In the genomic region with DNA sequence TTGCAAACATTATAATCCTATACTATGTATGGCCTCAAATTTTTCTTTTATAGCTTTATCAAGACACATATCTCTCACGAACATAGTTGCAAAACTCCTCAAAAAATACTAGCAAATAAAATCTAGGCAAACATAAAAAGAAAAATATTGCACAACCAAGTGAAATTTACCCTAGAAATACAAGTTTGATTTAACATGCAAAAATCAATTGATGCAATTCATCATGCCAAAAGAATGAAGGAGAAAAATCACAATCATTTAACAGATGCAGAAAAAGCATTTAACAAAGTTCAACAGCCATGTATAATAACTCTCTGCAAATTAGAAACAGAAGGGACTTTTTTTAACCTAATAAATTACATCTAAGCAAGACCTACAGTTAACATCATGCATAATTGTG, we compare ENCODE assay signal across 30 cellular contexts. TPM values are rescaled to one million over a fixed set of nuclear protein-coding genes. Genes with fewer than 3 reads are reported as not detected.
"Had no signal": no experiment of that assay in that cellular context is flagged by ENCODE, and none has a peak within 500 bp of the region (broad histone marks: within the 10 kb centered on the region; RNA-seq: fewer than 3 reads in every experiment).

No MANE protein-coding gene starts in this region.

- H3K27me3 ChIP-seq: esophagus squamous epithelium, tibial nerve, upper lobe of left lung had no signal

- H3K4me1 ChIP-seq: esophagus squamous epithelium, lower lobe of right lung, psoas muscle, tibial nerve, upper lobe of left lung had no signal

- H3K4me3 ChIP-seq: esophagus squamous epithelium, lower lobe of right lung, psoas muscle, thoracic aorta, tibial nerve, upper lobe of left lung had no signal

- FAIRE-seq: colon, endothelial cell of umbilical vein, frontal cortex, keratinocyte, urothelium cell line had no signal

- H3K27ac ChIP-seq: esophagus squamous epithelium, lower lobe of right lung, psoas muscle, thoracic aorta, tibial nerve, upper lobe of left lung had no signal

- H3K9me3 ChIP-seq: esophagus squamous epithelium, lower lobe of right lung had no signal

- DNase-seq: effector CD8-positive, alpha-beta T cell; endodermal cell; erythroblast; esophagus squamous epithelium; head of caudate nucleus; left ventricle myocardium superior; lower lobe of right lung; naive thymus-derived CD8-positive, alpha-beta T cell; nephron progenitor cell; nucleus accumbens; posterior cingulate gyrus; psoas muscle; right cardiac atrium; small intestine; stimulated activated CD4-positive, alpha-beta T cell treated with anti-CD3 and anti-CD28 coated beads, Interleukin-15, amount 100 ng/mL, for 24 hours; stimulated activated CD4-positive, alpha-beta T cell treated with anti-CD3 and anti-CD28 coated beads, Interleukin-2, amount 100 ng/mL, for 48 hours; stimulated activated naive B cell treated with anti-CD40 and anti-IgM and Interleukin-4, amounts not matched to agents 10 μg/mL and 1 μg/mL and 100 μg/mL, for 72 hours; upper lobe of left lung had no signal

- H3K36me3 ChIP-seq: esophagus squamous epithelium, lower lobe of right lung, thoracic aorta, tibial nerve, upper lobe of left lung had no signal

- ATAC-seq: left ventricle myocardium superior; lower lobe of right lung; naive thymus-derived CD8-positive, alpha-beta T cell; psoas muscle; right cardiac atrium; stimulated activated naive B cell treated with anti-CD40 and anti-IgM and Interleukin-4, amounts not matched to agents 10 μg/mL and 1 μg/mL and 100 μg/mL, for 72 hours had no signal

RNA-seq across cellular contexts. Expression of a gene that starts 33.3 kb away (rescaled TPM):
- total RNA-seq: endothelial cell of umbilical vein; glomerular endothelial cell; lower lobe of right lung; mesenteric fat pad; myocyte; naive thymus-derived CD8-positive, alpha-beta T cell; osteocyte; psoas muscle; renal cortical epithelial cell; right cardiac atrium; thoracic aorta; tibial nerve had no signal
- polyA plus RNA-seq: endothelial cell of umbilical vein; naive thymus-derived CD8-positive, alpha-beta T cell; right cardiac atrium had no signal
